13 cellular contexts compared by ENCODE assay signal in genomic region chr3:64190517-64191515, GRCh38. TPM values are rescaled to one million over a fixed set of nuclear protein-coding genes. Genes with fewer than 3 reads are reported as not detected.
DNase-seq lines count a peak whose midpoint lies in the region; ATAC-seq and TF ChIP-seq lines count a peak whose summit lies in the region.
"Had no signal": no experiment of that assay in that cellular context is flagged by ENCODE, and none has a peak within 500 bp of the region (broad histone marks: within the 10 kb centered on the region; RNA-seq: fewer than 3 reads in every experiment).

No MANE protein-coding gene starts in this region.

- H3K36me3 ChIP-seq in uterus = no peaks in the 10 kb centered on the region
- H3K36me3 ChIP-seq in effector memory CD4-positive, alpha-beta T cell (ENCODE audit: control insufficient read depth, insufficient read depth, low read length) = no peaks in the 10 kb centered on the region
- H3K36me3 ChIP-seq: cardiac muscle cell had no signal

- intact Hi-C loops in uterus (cut with DNase I; ENCODE audit: low total_unique reads) = no loop called here

- no peaks in the 10 kb centered on the region for H3K9me3 ChIP-seq in uterus
- no peaks in the 10 kb centered on the region for H3K9me3 ChIP-seq in effector memory CD4-positive, alpha-beta T cell (ENCODE audit: control insufficient read depth, low read length)

- peaks cover 9 to 22% of the 10 kb centered on the region in 2 donors for H3K4me1 ChIP-seq in uterus
- H3K4me1 ChIP-seq in effector memory CD4-positive, alpha-beta T cell (ENCODE audit: control insufficient read depth, insufficient read depth, low read length, poor library complexity, severe bottlenecking) = no peaks in the 10 kb centered on the region

- no peaks in the 10 kb centered on the region for H3K27me3 ChIP-seq in uterus
- H3K27me3 ChIP-seq in effector memory CD4-positive, alpha-beta T cell (replicated peaks; ENCODE audit: control insufficient read depth, insufficient read depth, low read length, poor library complexity, severe bottlenecking) = no peaks in the 10 kb centered on the region
- H3K27me3 ChIP-seq: cardiac muscle cell had no signal

- no peak for TF ChIP-seq CTCF in foreskin fibroblast (IDR thresholded peaks at IDR 0.05; ENCODE audit: low read depth, low read length)
- TF ChIP-seq CTCF in uterus (IDR thresholded peaks at IDR 0.05) = no peak

- no peak for ATAC-seq in GM19023 (IDR thresholded peaks at IDR 0.05; ENCODE audit: unreplicated experiment)
- no peak for ATAC-seq in HG03354 (IDR thresholded peaks at IDR 0.05; ENCODE audit: poor library complexity, severe bottlenecking, unreplicated experiment)

- H3K4me3 ChIP-seq in foreskin fibroblast (ENCODE audit: low read depth in 1 of 2, low read length in 2 of 2) = no peak overlapping the region
- no peak overlapping the region for H3K4me3 ChIP-seq in uterus
- H3K4me3 ChIP-seq in effector memory CD4-positive, alpha-beta T cell (ENCODE audit: insufficient read depth, low read depth, low read length, poor library complexity, severe bottlenecking) = no peak overlapping the region
- H3K4me3 ChIP-seq: cardiac muscle cell had no signal

- H3K27ac ChIP-seq in uterus = peak overlapping the region; percentile 39 to 93
- no peak overlapping the region for H3K27ac ChIP-seq in effector memory CD4-positive, alpha-beta T cell (ENCODE audit: insufficient read depth, low read length, poor library complexity, severe bottlenecking)
- H3K27ac ChIP-seq: 22Rv1, cardiac muscle cell had no signal

- DNase-seq in DMS 273 (lab: John Stamatoyannopoulos, UW; ENCODE audit: unreplicated experiment) (peak; percentile 49), DMS 273 treated with DMSO at 0.1 percent for 48 hours (lab: John Stamatoyannopoulos, UW) (no peak), T1000 (lab: John Stamatoyannopoulos, UW) (peak; percentile 19), foreskin fibroblast (peak; percentile 91 to 92), uterus (no peak)
- DNase-seq in effector memory CD4-positive, alpha-beta T cell = no peak
- DNase-seq: activated CD8-positive, alpha-beta memory T cell treated with anti-CD3 and anti-CD28 coated beads, Interleukin-2, amount 50 U/mL, for 48 hours; NCI-H2107; substantia nigra had no signal

- no peak for TF ChIP-seq POLR2A in uterus (IDR thresholded peaks at IDR 0.05)

RNA-seq across cellular contexts. Expression of gene PRICKLE2, which starts 34.5 kb away (rescaled TPM):
- 10 to 100 TPM; 26.2 to 87.3 (median 47.9) TPM for total RNA-seq in uterus

Comparison
In these comparisons a context has a peak if more than half of its experiments do, and no peak if none do; other contexts are left out.
1. DNase-seq: peak in DMS 273 (single experiment), T1000 (single experiment) and foreskin fibroblast (2 of 2); none in DMS 273 treated with DMSO at 0.1 percent for 48 hours (single experiment), uterus (0 of 2) and effector memory CD4-positive, alpha-beta T cell (0 of 3).